In genomic region chr2:216118474-216118873, GRCh38 we compare ENCODE assay signal across 17 cellular contexts. TPM values are rescaled to one million over a fixed set of nuclear protein-coding genes. Genes with fewer than 3 reads are reported as not detected.
DNase-seq lines count a peak whose midpoint lies in the region; ATAC-seq, FAIRE-seq and TF ChIP-seq lines count a peak whose summit lies in the region.
"Had no signal": no experiment of that assay in that cellular context is flagged by ENCODE, and none has a peak within 500 bp of the region (broad histone marks: within the 10 kb centered on the region; RNA-seq: fewer than 3 reads in every experiment).

No MANE protein-coding gene starts in this region.

- peaks cover 38% of the 10 kb centered on the region for H3K36me3 Mint-ChIP-seq in activated naive CD8-positive, alpha-beta T cell

- H3K27me3 ChIP-seq in right lobe of liver, result no peaks in the 10 kb centered on the region
- H3K27me3 ChIP-seq: brain microvascular endothelial cell, gastrocnemius medialis had no signal

- peaks cover 9 to 53% (median 27%) of the 10 kb centered on the region in 4 donors for H3K36me3 ChIP-seq in right lobe of liver

- H3K27ac ChIP-seq in right lobe of liver, result peak overlapping the region in 2 of 3 donors; percentile 13 to 23
- H3K27ac ChIP-seq: brain microvascular endothelial cell, gastrocnemius medialis, WERI-Rb-1 had no signal

- H3K27me3 Mint-ChIP-seq in activated naive CD8-positive, alpha-beta T cell, result no peaks in the 10 kb centered on the region

- ATAC-seq in right lobe of liver, result peak; percentile 38 to 52 (median 46)
- ATAC-seq in Right ventricle myocardium inferior, result no peak
- no peak for ATAC-seq in left ventricle myocardium superior
- ATAC-seq: gastrocnemius medialis had no signal

- intact Hi-C loops in right lobe of liver (cut with DNase I) (loop anchor here in 1 of 2 donors (10.0 kb wide), 1 partner anchor 286 kb away; no protein-coding TSS in a partner anchor), Right ventricle myocardium inferior (cut with DNase I) (no loop called here), left ventricle myocardium superior (cut with micrococcal nuclease) (no loop called here)

- WGBS in right lobe of liver (ENCODE audit: insufficient coverage, low coverage, low lambda C conversion rate, missing lambda C conversion rate), result 73% methylated on average over 1 of the region's 1 CpG

- H3K27ac Mint-ChIP-seq in activated naive CD8-positive, alpha-beta T cell, result peak overlapping the region; percentile 99

- no peak for FAIRE-seq in GM12891 (lab: Jason Lieb, UNC)
- FAIRE-seq: GM18507 had no signal

- no peaks in the 10 kb centered on the region for H3K9me3 ChIP-seq in right lobe of liver
- H3K9me3 ChIP-seq: gastrocnemius medialis had no signal

- DNase-seq in AG10803 (ENCODE audit: low read depth), result peak; percentile 40
- DNase-seq in GM12891 (ENCODE audit: insufficient read length, low spot score), result no peak
- no peak for DNase-seq in right lobe of liver
- no peak for DNase-seq in Right ventricle myocardium inferior (ENCODE audit: missing footprints)
- DNase-seq in SHP77 treated with DMSO at 0.1 percent for 48 hours (lab: John Stamatoyannopoulos, UW), result no peak
- DNase-seq in left ventricle myocardium superior, result no peak
- DNase-seq: brain microvascular endothelial cell; DMS153; effector memory CD4-positive, alpha-beta T cell; gastrocnemius medialis; NCI-H187; NCI-H526 treated with DMSO at 0.1 percent for 48 hours; nucleus accumbens; stimulated activated CD4-positive, alpha-beta T cell treated with anti-CD3 and anti-CD28 coated beads, Interleukin-4, amount 100 ng/mL, for 24 hours; WERI-Rb-1 had no signal

- H3K9me3 Mint-ChIP-seq in activated naive CD8-positive, alpha-beta T cell (ENCODE audit: low read depth), result no peaks in the 10 kb centered on the region

- peak; percentile 34; the same call in 1 of the 2 replicates for TF ChIP-seq POLR2A in GM12891 (IDR thresholded peaks at IDR 0.05; ENCODE audit: low read depth, low read length)
- TF ChIP-seq POLR2A in right lobe of liver (IDR thresholded peaks at IDR 0.05), result no peak

- H3K4me3 Mint-ChIP-seq in activated naive CD8-positive, alpha-beta T cell, result peak overlapping the region; percentile 59

- TF ChIP-seq CTCF in AG10803 (conservative IDR thresholded peaks at IDR 0.05; ENCODE audit: low read length) (no peak), right lobe of liver (IDR thresholded peaks at IDR 0.05) (no peak)

- H3K4me3 ChIP-seq in AG10803 (ENCODE audit: low read length) (no peak overlapping the region), right lobe of liver (no peak overlapping the region)
- H3K4me3 ChIP-seq: gastrocnemius medialis had no signal

- H3K4me1 ChIP-seq in right lobe of liver, result peaks cover 0 to 32% (median 8%) of the 10 kb centered on the region in 4 donors

- peaks cover 90% of the 10 kb centered on the region for H3K4me1 Mint-ChIP-seq in activated naive CD8-positive, alpha-beta T cell (ENCODE audit: low read depth)

TF ChIP-seq in GM12891, 5 proteins besides CTCF, POLR2A, EP300 and RAD21:
- TF ChIP-seq TAF1 (IDR thresholded peaks at IDR 0.05; ENCODE audit: low read depth, low read length) (no peak), POU2F2 (IDR thresholded peaks at IDR 0.05; ENCODE audit: low read depth, low read length) (no peak), PAX5 (IDR thresholded peaks at IDR 0.05; ENCODE audit: insufficient read depth, low read length, severe bottlenecking) (no peak), SPI1 (IDR thresholded peaks at IDR 0.05; ENCODE audit: low read depth, low read length) (no peak), POLR2AphosphoS5 (IDR thresholded peaks at IDR 0.05; ENCODE audit: low read depth, low read length) (no peak)
TF ChIP-seq in GM12891: peak in this region for 0.

RNA-seq across cellular contexts. Expression of gene XRCC5, which starts 9.3 kb away (rescaled TPM):
- 218 TPM for polyA plus RNA-seq in GM12891 (2012; ENCODE audit: low read depth, missing spikeins)
- total RNA-seq in right lobe of liver, result 100 to 1,000 TPM in 4 of 6 experiments, 10 to 100 TPM in 2; 92.0 to 131 (median 106) TPM
- total RNA-seq in Right ventricle myocardium inferior, result 113 TPM
- 129 TPM for total RNA-seq in left ventricle myocardium superior

RNA-seq across cellular contexts. Expression of gene TMEM169, which starts 36.8 kb away (rescaled TPM):
- 0.32 TPM for polyA plus RNA-seq in GM12891 (2012; ENCODE audit: low read depth, missing spikeins)
- total RNA-seq in right lobe of liver, result 1 to 10 TPM in 3 of 6 experiments, under 1 TPM in 3; 0.29 to 2.7 (median 1.0) TPM
- total RNA-seq in Right ventricle myocardium inferior, result 0.24 TPM
- total RNA-seq in left ventricle myocardium superior, result 0.15 TPM
- total RNA-seq: gastrocnemius medialis had no signal

RNA-seq across cellular contexts. Expression of gene PECR, which starts 36.9 kb away (rescaled TPM):
- polyA plus RNA-seq in GM12891 (2012; ENCODE audit: low read depth, missing spikeins), result 18.7 TPM
- total RNA-seq in right lobe of liver (100 to 1,000 TPM in 3 of 6 experiments, 10 to 100 TPM in 3; 43.4 to 115 (median 80.3) TPM), Right ventricle myocardium inferior (7.4 TPM), left ventricle myocardium superior (6.1 TPM)

Comparison
In these comparisons a context has a peak if more than half of its experiments do, and no peak if none do; other contexts are left out.
1. ATAC-seq: peak in right lobe of liver (4 of 4); none in Right ventricle myocardium inferior (single experiment) and left ventricle myocardium superior (single experiment).